Comparison of ENCODE assay signal across 1 cellular context in the genomic region with DNA sequence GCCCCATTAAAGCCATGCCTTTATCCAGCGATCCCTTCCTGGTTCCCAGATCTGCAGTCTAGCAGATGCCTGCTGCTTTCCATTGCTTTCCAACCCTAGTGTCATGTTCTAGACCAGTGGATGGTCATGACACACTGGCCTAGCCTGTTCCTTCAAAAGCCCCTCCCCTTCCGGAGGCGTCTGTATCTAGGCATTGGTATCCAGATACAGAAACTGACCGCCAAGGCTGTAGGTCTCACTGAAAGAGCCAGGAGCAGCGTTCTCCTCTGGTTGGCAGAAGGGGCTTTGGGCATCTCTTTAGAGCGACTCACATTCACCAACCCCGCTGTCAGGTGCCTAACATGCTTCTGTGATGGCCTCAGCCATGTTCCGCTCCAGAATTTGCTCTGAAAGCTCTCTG.
TF ChIP-seq lines count a peak whose summit lies in the region.

No MANE protein-coding gene starts in this region.

TF ChIP-seq in SK-N-SH treated with all-trans-retinoic acid at 6 μM for 48 hours, 23 proteins besides CTCF, POLR2A, EP300 and RAD21 (continued from another document):
- TF ChIP-seq CREB5 (CRISPR knock-in tag; IDR thresholded peaks at IDR 0.05; ENCODE audit: low read depth): no peak
- TF ChIP-seq BACH2 (CRISPR knock-in tag; IDR thresholded peaks at IDR 0.05; ENCODE audit: borderline replicate concordance): no peak
- no peak for TF ChIP-seq ZC3H10 (CRISPR knock-in tag; IDR thresholded peaks at IDR 0.05)
- TF ChIP-seq, protein P1, sequence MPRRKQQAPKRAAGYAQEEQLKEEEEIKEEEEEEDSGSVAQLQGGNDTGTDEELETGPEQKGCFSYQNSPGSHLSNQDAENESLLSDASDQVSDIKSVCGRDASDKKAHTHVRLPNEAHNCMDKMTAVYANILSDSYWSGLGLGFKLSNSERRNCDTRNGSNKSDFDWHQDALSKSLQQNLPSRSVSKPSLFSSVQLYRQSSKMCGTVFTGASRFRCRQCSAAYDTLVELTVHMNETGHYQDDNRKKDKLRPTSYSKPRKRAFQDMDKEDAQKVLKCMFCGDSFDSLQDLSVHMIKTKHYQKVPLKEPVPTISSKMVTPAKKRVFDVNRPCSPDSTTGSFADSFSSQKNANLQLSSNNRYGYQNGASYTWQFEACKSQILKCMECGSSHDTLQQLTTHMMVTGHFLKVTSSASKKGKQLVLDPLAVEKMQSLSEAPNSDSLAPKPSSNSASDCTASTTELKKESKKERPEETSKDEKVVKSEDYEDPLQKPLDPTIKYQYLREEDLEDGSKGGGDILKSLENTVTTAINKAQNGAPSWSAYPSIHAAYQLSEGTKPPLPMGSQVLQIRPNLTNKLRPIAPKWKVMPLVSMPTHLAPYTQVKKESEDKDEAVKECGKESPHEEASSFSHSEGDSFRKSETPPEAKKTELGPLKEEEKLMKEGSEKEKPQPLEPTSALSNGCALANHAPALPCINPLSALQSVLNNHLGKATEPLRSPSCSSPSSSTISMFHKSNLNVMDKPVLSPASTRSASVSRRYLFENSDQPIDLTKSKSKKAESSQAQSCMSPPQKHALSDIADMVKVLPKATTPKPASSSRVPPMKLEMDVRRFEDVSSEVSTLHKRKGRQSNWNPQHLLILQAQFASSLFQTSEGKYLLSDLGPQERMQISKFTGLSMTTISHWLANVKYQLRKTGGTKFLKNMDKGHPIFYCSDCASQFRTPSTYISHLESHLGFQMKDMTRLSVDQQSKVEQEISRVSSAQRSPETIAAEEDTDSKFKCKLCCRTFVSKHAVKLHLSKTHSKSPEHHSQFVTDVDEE (CRISPR knock-in tag; IDR thresholded peaks at IDR 0.05): no peak
- TF ChIP-seq ZFP30 (CRISPR knock-in tag; IDR thresholded peaks at IDR 0.05): no peak
- TF ChIP-seq ZNF565 (CRISPR knock-in tag; conservative IDR thresholded peaks at IDR 0.05; ENCODE audit: low read depth): no peak
- no peak for TF ChIP-seq PPARA (CRISPR knock-in tag; IDR thresholded peaks at IDR 0.05; ENCODE audit: borderline replicate concordance)
- no peak for TF ChIP-seq OSR1 (CRISPR knock-in tag; IDR thresholded peaks at IDR 0.05)
- TF ChIP-seq RARB (CRISPR knock-in tag; IDR thresholded peaks at IDR 0.05): no peak
- TF ChIP-seq SNAI2 (CRISPR knock-in tag; IDR thresholded peaks at IDR 0.05): no peak
- no peak for TF ChIP-seq ZFP3 (CRISPR knock-in tag; IDR thresholded peaks at IDR 0.05)
- TF ChIP-seq ESRRG (CRISPR knock-in tag; IDR thresholded peaks at IDR 0.05): no peak
- no peak for TF ChIP-seq CSDC2 (CRISPR knock-in tag; IDR thresholded peaks at IDR 0.05)
